Comparison of ENCODE assay signal across 1 cellular context in genomic region chr7:43660141-43660540, GRCh38.
TF ChIP-seq lines count a peak whose summit lies in the region.

No MANE protein-coding gene starts in this region.

TF ChIP-seq in GM23338, 12 proteins besides CTCF, POLR2A, EP300 and RAD21 (continued from another document):
- no peak for TF ChIP-seq NANOG (IDR thresholded peaks at IDR 0.05; ENCODE audit: borderline replicate concordance)
- no peak for TF ChIP-seq ZNF462 (CRISPR knock-in tag; IDR thresholded peaks at IDR 0.05)
- TF ChIP-seq STAT1 (IDR thresholded peaks at IDR 0.05; ENCODE audit: unreplicated experiment): no peak
